In the genomic region with DNA sequence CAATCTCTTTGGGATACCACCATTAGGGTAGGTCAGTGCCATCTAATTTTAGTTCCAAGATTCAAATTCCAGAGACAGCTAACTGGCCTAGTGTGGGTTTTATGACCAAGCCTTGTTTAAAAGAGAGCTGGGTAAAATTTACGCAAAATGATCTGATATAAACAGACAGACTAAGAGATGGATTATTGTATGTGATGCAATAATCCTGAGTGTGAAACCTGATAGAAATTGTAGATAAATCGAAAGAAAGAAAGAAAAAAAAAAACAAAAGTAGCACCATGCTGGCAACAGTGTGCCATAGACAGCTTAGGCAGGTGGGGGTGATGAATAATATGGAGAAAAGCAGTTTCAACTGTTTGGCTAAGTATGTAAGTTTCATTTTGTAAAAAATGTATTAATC, we compare ENCODE assay signal across 1 cellular context.
TF ChIP-seq lines count a peak whose summit lies in the region.

No MANE protein-coding gene starts in this region.

TF ChIP-seq in HepG2, 621 proteins besides CTCF, POLR2A, EP300 and RAD21:
- TF ChIP-seq, protein P1, sequence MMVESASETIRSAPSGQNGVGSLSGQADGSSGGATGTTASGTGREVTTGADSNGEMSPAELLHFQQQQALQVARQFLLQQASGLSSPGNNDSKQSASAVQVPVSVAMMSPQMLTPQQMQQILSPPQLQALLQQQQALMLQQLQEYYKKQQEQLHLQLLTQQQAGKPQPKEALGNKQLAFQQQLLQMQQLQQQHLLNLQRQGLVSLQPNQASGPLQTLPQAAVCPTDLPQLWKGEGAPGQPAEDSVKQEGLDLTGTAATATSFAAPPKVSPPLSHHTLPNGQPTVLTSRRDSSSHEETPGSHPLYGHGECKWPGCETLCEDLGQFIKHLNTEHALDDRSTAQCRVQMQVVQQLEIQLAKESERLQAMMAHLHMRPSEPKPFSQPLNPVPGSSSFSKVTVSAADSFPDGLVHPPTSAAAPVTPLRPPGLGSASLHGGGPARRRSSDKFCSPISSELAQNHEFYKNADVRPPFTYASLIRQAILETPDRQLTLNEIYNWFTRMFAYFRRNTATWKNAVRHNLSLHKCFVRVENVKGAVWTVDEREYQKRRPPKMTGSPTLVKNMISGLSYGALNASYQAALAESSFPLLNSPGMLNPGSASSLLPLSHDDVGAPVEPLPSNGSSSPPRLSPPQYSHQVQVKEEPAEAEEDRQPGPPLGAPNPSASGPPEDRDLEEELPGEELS (CRISPR knock-in tag; IDR thresholded peaks at IDR 0.05), result no peak
- TF ChIP-seq ZFY (CRISPR knock-in tag; IDR thresholded peaks at IDR 0.05), result no peak
- TF ChIP-seq, protein P2, sequence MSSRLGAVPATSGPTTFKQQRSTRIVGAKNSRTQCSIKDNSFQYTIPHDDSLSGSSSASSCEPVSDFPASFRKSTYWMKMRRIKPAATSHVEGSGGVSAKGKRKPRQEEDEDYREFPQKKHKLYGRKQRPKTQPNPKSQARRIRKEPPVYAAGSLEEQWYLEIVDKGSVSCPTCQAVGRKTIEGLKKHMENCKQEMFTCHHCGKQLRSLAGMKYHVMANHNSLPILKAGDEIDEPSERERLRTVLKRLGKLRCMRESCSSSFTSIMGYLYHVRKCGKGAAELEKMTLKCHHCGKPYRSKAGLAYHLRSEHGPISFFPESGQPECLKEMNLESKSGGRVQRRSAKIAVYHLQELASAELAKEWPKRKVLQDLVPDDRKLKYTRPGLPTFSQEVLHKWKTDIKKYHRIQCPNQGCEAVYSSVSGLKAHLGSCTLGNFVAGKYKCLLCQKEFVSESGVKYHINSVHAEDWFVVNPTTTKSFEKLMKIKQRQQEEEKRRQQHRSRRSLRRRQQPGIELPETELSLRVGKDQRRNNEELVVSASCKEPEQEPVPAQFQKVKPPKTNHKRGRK (CRISPR knock-in tag; IDR thresholded peaks at IDR 0.05), result no peak
- no peak for TF ChIP-seq ZNF569 (CRISPR knock-in tag; IDR thresholded peaks at IDR 0.05; ENCODE audit: borderline replicate concordance)
- TF ChIP-seq CEBPB (IDR thresholded peaks at IDR 0.05; ENCODE audit: borderline replicate concordance, low read depth, low read length), result peak; percentile 56; the same call in 1 of the 2 replicates
- no peak for TF ChIP-seq ZNF737 (CRISPR knock-in tag; IDR thresholded peaks at IDR 0.05; ENCODE audit: borderline replicate concordance)
- TF ChIP-seq, protein P3, sequence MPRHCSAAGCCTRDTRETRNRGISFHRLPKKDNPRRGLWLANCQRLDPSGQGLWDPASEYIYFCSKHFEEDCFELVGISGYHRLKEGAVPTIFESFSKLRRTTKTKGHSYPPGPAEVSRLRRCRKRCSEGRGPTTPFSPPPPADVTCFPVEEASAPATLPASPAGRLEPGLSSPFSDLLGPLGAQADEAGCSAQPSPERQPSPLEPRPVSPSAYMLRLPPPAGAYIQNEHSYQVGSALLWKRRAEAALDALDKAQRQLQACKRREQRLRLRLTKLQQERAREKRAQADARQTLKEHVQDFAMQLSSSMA (CRISPR knock-in tag; IDR thresholded peaks at IDR 0.05), result no peak
- no peak for TF ChIP-seq POLR2AphosphoS5 (IDR thresholded peaks at IDR 0.05; ENCODE audit: low read depth, low read length)
- TF ChIP-seq, protein P4, sequence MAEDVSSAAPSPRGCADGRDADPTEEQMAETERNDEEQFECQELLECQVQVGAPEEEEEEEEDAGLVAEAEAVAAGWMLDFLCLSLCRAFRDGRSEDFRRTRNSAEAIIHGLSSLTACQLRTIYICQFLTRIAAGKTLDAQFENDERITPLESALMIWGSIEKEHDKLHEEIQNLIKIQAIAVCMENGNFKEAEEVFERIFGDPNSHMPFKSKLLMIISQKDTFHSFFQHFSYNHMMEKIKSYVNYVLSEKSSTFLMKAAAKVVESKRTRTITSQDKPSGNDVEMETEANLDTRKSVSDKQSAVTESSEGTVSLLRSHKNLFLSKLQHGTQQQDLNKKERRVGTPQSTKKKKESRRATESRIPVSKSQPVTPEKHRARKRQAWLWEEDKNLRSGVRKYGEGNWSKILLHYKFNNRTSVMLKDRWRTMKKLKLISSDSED (CRISPR knock-in tag; IDR thresholded peaks at IDR 0.05), result no peak
